In genomic region chr6:7243188-7243942, GRCh38 we compare ENCODE assay signal across 8 cellular contexts.
A peak's percentile ranks its signal among the peaks of the same experiment; 100 is the strongest.
DNase-seq lines count a peak whose midpoint lies in the region; ATAC-seq, FAIRE-seq and TF ChIP-seq lines count a peak whose summit lies in the region.

No MANE protein-coding gene starts in this region.

- ATAC-seq in HG02678 (IDR thresholded peaks at IDR 0.05; ENCODE audit: unreplicated experiment), result no peak

- TF ChIP-seq CTCF in osteocyte (IDR thresholded peaks at IDR 0.05), result peak; percentile 90

- DNase-seq in DMS79 treated with DMSO at 0.1 percent for 48 hours (lab: John Stamatoyannopoulos, UW), result peak; percentile 41
- DNase-seq in DMS79 (lab: John Stamatoyannopoulos, UW), result no peak
- peak; percentile 51 for DNase-seq in HPDE6-E6E7 (ENCODE audit: extremely low spot score)
- DNase-seq in NOMO-1 treated with DMSO at 0.1 percent for 48 hours (lab: John Stamatoyannopoulos, UW; ENCODE audit: unreplicated experiment), result peak; percentile 89
- DNase-seq in activated T-helper 2 cell treated with anti-CD3 and anti-CD28 coated beads, Interferon-gamma antibody, Interleukin-2, Interleukin-4, amounts not matched to agents 10 μg/mL and 5 μg/mL and 100 μg/mL, durations not matched to agents 14 hours and 24 hours and 36 hours (ENCODE audit: low spot score), result peak; percentile 31
- DNase-seq in frontal cortex (ENCODE audit: low spot score in 2 of 2), result peak; percentile 63 to 69
- DNase-seq in osteocyte (ENCODE audit: extremely low spot score, unreplicated experiment), result no peak

- no peak for FAIRE-seq in frontal cortex (lab: Jason Lieb, UNC)

- H3K4me1 Mint-ChIP-seq in activated T-helper 2 cell treated with anti-CD3 and anti-CD28 coated beads, Interferon-gamma antibody, Interleukin-2, Interleukin-4, amounts not matched to agents 10 μg/mL and 5 μg/mL and 100 μg/mL, durations not matched to agents 14 hours and 24 hours and 36 hours (ENCODE audit: low read depth), result peaks cover 12% of the 10 kb centered on the region
- peaks cover 29% of the 10 kb centered on the region for H3K4me1 Mint-ChIP-seq in osteocyte (ENCODE audit: unreplicated experiment)

- H3K27ac Mint-ChIP-seq in activated T-helper 2 cell treated with anti-CD3 and anti-CD28 coated beads, Interferon-gamma antibody, Interleukin-2, Interleukin-4, amounts not matched to agents 10 μg/mL and 5 μg/mL and 100 μg/mL, durations not matched to agents 14 hours and 24 hours and 36 hours, result no peak overlapping the region
- peak overlapping the region; percentile 67 for H3K27ac Mint-ChIP-seq in osteocyte (ENCODE audit: unreplicated experiment)

- no peaks in the 10 kb centered on the region for H3K27me3 Mint-ChIP-seq in activated T-helper 2 cell treated with anti-CD3 and anti-CD28 coated beads, Interferon-gamma antibody, Interleukin-2, Interleukin-4, amounts not matched to agents 10 μg/mL and 5 μg/mL and 100 μg/mL, durations not matched to agents 14 hours and 24 hours and 36 hours (ENCODE audit: low read depth)
- no peaks in the 10 kb centered on the region for H3K27me3 Mint-ChIP-seq in osteocyte (ENCODE audit: unreplicated experiment)

- intact Hi-C loops in activated T-helper 2 cell treated with anti-CD3 and anti-CD28 coated beads, Interferon-gamma antibody, Interleukin-2, Interleukin-4, amounts not matched to agents 10 μg/mL and 5 μg/mL and 100 μg/mL, durations not matched to agents 14 hours and 24 hours and 36 hours (cut with micrococcal nuclease), result loop anchor here (1.0 to 10.0 kb wide), 5 partner anchors 106 to 566 kb away; partner anchors contain the start of gene RREB1

- peaks cover 43% of the 10 kb centered on the region for H3K36me3 Mint-ChIP-seq in activated T-helper 2 cell treated with anti-CD3 and anti-CD28 coated beads, Interferon-gamma antibody, Interleukin-2, Interleukin-4, amounts not matched to agents 10 μg/mL and 5 μg/mL and 100 μg/mL, durations not matched to agents 14 hours and 24 hours and 36 hours (ENCODE audit: low read depth)
- H3K36me3 Mint-ChIP-seq in osteocyte (ENCODE audit: unreplicated experiment), result peaks cover 18% of the 10 kb centered on the region

- no peaks in the 10 kb centered on the region for H3K9me3 Mint-ChIP-seq in activated T-helper 2 cell treated with anti-CD3 and anti-CD28 coated beads, Interferon-gamma antibody, Interleukin-2, Interleukin-4, amounts not matched to agents 10 μg/mL and 5 μg/mL and 100 μg/mL, durations not matched to agents 14 hours and 24 hours and 36 hours
- H3K9me3 Mint-ChIP-seq in osteocyte (ENCODE audit: unreplicated experiment), result no peaks in the 10 kb centered on the region

- no peak overlapping the region for H3K4me3 Mint-ChIP-seq in activated T-helper 2 cell treated with anti-CD3 and anti-CD28 coated beads, Interferon-gamma antibody, Interleukin-2, Interleukin-4, amounts not matched to agents 10 μg/mL and 5 μg/mL and 100 μg/mL, durations not matched to agents 14 hours and 24 hours and 36 hours (ENCODE audit: low read depth)
- H3K4me3 Mint-ChIP-seq in osteocyte (ENCODE audit: unreplicated experiment), result no peak overlapping the region

Comparison
In these comparisons a context has a peak if more than half of its experiments do, and no peak if none do; other contexts are left out.
1. DNase-seq: peak in DMS79 treated with DMSO at 0.1 percent for 48 hours (single experiment), HPDE6-E6E7 (single experiment), NOMO-1 treated with DMSO at 0.1 percent for 48 hours (single experiment), activated T-helper 2 cell treated with anti-CD3 and anti-CD28 coated beads, Interferon-gamma antibody, Interleukin-2, Interleukin-4, amounts not matched to agents 10 μg/mL and 5 μg/mL and 100 μg/mL, durations not matched to agents 14 hours and 24 hours and 36 hours (single experiment) and frontal cortex (2 of 2); none in DMS79 (single experiment) and osteocyte (single experiment).